In the genomic region with DNA sequence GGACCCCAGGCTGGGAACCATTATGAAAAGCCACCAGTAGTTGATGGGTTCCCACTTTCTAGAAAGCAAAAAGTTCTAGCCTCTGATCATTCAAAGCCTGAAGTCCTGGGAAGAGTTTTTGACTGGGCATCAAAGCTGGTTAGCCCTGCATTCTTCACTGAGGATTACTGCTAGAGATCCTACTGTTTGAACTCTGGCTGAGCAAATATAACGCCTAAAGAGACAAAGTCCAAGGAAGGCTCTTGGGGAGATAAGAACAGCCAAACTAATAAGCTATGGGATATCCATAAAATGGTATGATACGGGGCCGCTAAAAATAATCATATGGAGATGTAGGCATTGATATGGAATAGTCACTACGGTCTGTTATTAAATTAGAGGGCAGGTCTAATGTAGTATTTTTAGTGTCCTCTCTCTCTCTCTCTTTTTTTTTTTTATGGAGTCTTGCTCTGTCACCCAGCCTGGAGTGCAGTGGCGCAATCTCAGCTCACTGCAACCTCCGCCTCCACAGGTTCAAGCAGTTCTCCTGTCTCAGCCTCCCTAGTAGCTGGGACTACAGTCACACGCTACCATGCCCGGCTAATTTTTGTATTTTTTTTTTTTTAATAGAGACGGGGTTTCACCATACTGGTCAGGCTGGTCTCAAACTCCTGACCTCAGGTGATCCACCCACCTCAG, we compare ENCODE assay signal across 1 cellular context.
TF ChIP-seq lines count a peak whose summit lies in the region.

No MANE protein-coding gene starts in this region.

TF ChIP-seq in HepG2, 621 proteins besides CTCF, POLR2A, EP300 and RAD21 (continued from another document and continues in another):
- no peak for TF ChIP-seq ZNF749 (CRISPR knock-in tag; IDR thresholded peaks at IDR 0.05; ENCODE audit: borderline replicate concordance)
- TF ChIP-seq GATAD2A (CRISPR knock-in tag; IDR thresholded peaks at IDR 0.05) = peak; percentile 89
- TF ChIP-seq SIX1 (CRISPR knock-in tag; IDR thresholded peaks at IDR 0.05; ENCODE audit: borderline replicate concordance) = peak; percentile 2; the same call in 1 of the 2 replicates
- peak; percentile 91 for TF ChIP-seq ZMYM3 (CRISPR knock-in tag; IDR thresholded peaks at IDR 0.05)
- TF ChIP-seq RCOR2 (CRISPR knock-in tag; IDR thresholded peaks at IDR 0.05) = peak; percentile 45; the same call in 1 of the 2 replicates
- TF ChIP-seq RBAK (CRISPR knock-in tag; IDR thresholded peaks at IDR 0.05) = no peak
- peak; percentile 34; the same call in 1 of the 2 replicates for TF ChIP-seq ZNF331 (CRISPR knock-in tag; IDR thresholded peaks at IDR 0.05)
- TF ChIP-seq, protein P1, sequence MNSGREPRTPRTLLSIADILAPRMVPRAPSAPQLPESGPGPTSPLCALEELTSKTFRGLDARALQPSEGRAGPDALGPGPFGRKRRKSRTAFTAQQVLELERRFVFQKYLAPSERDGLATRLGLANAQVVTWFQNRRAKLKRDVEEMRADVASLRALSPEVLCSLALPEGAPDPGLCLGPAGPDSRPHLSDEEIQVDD (CRISPR knock-in tag; IDR thresholded peaks at IDR 0.05; ENCODE audit: borderline replicate concordance) = no peak
- TF ChIP-seq, protein P2, sequence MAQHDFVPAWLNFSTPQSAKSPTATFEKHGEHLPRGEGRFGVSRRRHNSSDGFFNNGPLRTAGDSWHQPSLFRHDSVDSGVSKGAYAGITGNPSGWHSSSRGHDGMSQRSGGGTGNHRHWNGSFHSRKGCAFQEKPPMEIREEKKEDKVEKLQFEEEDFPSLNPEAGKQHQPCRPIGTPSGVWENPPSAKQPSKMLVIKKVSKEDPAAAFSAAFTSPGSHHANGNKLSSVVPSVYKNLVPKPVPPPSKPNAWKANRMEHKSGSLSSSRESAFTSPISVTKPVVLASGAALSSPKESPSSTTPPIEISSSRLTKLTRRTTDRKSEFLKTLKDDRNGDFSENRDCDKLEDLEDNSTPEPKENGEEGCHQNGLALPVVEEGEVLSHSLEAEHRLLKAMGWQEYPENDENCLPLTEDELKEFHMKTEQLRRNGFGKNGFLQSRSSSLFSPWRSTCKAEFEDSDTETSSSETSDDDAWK (CRISPR knock-in tag; IDR thresholded peaks at IDR 0.05) = no peak
- peak; percentile 83 for TF ChIP-seq HNF4G (IDR thresholded peaks at IDR 0.05; ENCODE audit: borderline replicate concordance, low read depth, low read length)
- peak; percentile 62; the same call in 1 of the 2 replicates for TF ChIP-seq HNF4G (CRISPR knock-in tag; IDR thresholded peaks at IDR 0.05; ENCODE audit: borderline replicate concordance, low read depth)
- TF ChIP-seq ZFP36 (IDR thresholded peaks at IDR 0.05; ENCODE audit: borderline replicate concordance, low read depth, low read length, partially characterized antibody) = no peak
- TF ChIP-seq, protein P3, sequence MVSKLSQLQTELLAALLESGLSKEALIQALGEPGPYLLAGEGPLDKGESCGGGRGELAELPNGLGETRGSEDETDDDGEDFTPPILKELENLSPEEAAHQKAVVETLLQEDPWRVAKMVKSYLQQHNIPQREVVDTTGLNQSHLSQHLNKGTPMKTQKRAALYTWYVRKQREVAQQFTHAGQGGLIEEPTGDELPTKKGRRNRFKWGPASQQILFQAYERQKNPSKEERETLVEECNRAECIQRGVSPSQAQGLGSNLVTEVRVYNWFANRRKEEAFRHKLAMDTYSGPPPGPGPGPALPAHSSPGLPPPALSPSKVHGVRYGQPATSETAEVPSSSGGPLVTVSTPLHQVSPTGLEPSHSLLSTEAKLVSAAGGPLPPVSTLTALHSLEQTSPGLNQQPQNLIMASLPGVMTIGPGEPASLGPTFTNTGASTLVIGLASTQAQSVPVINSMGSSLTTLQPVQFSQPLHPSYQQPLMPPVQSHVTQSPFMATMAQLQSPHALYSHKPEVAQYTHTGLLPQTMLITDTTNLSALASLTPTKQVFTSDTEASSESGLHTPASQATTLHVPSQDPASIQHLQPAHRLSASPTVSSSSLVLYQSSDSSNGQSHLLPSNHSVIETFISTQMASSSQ (IDR thresholded peaks at IDR 0.05; ENCODE audit: low read depth) = 0 out of 2 replicates have a peak, but pooled peaks have one; percentile 21
- TF ChIP-seq, protein P3 (CRISPR knock-in tag; IDR thresholded peaks at IDR 0.05; ENCODE audit: borderline replicate concordance) = no peak
- peak; percentile 93 for TF ChIP-seq HMG20A (CRISPR knock-in tag; IDR thresholded peaks at IDR 0.05; ENCODE audit: borderline replicate concordance)
- peak; percentile 39 for TF ChIP-seq LCORL (IDR thresholded peaks at IDR 0.05)
- TF ChIP-seq LCORL (CRISPR knock-in tag; IDR thresholded peaks at IDR 0.05) = peak; percentile 62; the same call in 1 of the 2 replicates
- TF ChIP-seq GPN1 (CRISPR knock-in tag; IDR thresholded peaks at IDR 0.05; ENCODE audit: borderline replicate concordance) = no peak
- TF ChIP-seq PRPF4 (IDR thresholded peaks at IDR 0.05; ENCODE audit: low read depth, low read length, poor library complexity, severe bottlenecking) = no peak
- TF ChIP-seq ZSCAN12 (CRISPR knock-in tag; IDR thresholded peaks at IDR 0.05) = no peak
- TF ChIP-seq, protein P4, sequence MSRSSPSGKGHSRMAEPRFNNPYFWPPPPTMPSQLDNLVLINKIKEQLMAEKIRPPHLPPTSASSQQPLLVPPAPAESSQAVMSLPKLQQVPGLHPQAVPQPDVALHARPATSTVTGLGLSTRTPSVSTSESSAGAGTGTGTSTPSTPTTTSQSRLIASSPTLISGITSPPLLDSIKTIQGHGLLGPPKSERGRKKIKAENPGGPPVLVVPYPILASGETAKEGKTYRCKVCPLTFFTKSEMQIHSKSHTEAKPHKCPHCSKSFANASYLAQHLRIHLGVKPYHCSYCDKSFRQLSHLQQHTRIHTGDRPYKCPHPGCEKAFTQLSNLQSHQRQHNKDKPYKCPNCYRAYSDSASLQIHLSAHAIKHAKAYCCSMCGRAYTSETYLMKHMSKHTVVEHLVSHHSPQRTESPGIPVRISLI (CRISPR knock-in tag; IDR thresholded peaks at IDR 0.05; ENCODE audit: borderline replicate concordance) = 0 out of 2 replicates have a peak, but pooled peaks have one; percentile 63
- TF ChIP-seq MED13 (CRISPR knock-in tag; IDR thresholded peaks at IDR 0.05) = no peak
- peak; percentile 74; the same call in 1 of the 2 replicates for TF ChIP-seq SOX5 (CRISPR knock-in tag; IDR thresholded peaks at IDR 0.05; ENCODE audit: borderline replicate concordance)
- peak; percentile 95 for TF ChIP-seq GFI1 (CRISPR knock-in tag; IDR thresholded peaks at IDR 0.05; ENCODE audit: borderline replicate concordance)
- TF ChIP-seq, protein P5, sequence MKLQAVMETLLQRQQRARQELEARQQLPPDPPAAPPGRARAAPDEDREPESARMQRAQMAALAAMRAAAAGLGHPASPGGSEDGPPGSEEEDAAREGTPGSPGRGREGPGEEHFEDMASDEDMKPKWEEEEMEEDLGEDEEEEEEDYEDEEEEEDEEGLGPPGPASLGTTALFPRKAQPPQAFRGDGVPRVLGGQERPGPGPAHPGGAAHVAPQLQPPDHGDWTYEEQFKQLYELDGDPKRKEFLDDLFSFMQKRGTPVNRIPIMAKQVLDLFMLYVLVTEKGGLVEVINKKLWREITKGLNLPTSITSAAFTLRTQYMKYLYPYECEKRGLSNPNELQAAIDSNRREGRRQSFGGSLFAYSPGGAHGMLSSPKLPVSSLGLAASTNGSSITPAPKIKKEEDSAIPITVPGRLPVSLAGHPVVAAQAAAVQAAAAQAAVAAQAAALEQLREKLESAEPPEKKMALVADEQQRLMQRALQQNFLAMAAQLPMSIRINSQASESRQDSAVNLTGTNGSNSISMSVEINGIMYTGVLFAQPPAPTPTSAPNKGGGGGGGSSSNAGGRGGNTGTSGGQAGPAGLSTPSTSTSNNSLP (IDR thresholded peaks at IDR 0.05; ENCODE audit: low read depth, low read length) = 0 out of 2 replicates have a peak, but pooled peaks have one; percentile 52
- TF ChIP-seq, protein P6, sequence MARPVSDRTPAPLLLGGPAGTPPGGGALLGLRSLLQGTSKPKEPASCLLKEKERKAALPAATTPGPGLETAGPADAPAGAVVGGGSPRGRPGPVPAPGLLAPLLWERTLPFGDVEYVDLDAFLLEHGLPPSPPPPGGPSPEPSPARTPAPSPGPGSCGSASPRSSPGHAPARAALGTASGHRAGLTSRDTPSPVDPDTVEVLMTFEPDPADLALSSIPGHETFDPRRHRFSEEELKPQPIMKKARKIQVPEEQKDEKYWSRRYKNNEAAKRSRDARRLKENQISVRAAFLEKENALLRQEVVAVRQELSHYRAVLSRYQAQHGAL (CRISPR knock-in tag; IDR thresholded peaks at IDR 0.05; ENCODE audit: not compliant biosample characterization) = no peak
- 0 out of 2 replicates have a peak, but pooled peaks have one; percentile 26 for TF ChIP-seq IRF2 (CRISPR knock-in tag; IDR thresholded peaks at IDR 0.05)
- TF ChIP-seq SCMH1 (CRISPR knock-in tag; IDR thresholded peaks at IDR 0.05; ENCODE audit: borderline replicate concordance) = no peak
- no peak for TF ChIP-seq ZNF138 (CRISPR knock-in tag; IDR thresholded peaks at IDR 0.05; ENCODE audit: low read depth)
- 0 out of 2 replicates have a peak, but pooled peaks have one; percentile 7 for TF ChIP-seq SIX4 (CRISPR knock-in tag; IDR thresholded peaks at IDR 0.05)
- TF ChIP-seq NR3C1 (CRISPR knock-in tag; IDR thresholded peaks at IDR 0.05) = no peak
- no peak for TF ChIP-seq POLR2G (IDR thresholded peaks at IDR 0.05; ENCODE audit: low read depth, low read length)
- TF ChIP-seq ELF3 (CRISPR knock-in tag; IDR thresholded peaks at IDR 0.05) = 0 out of 2 replicates have a peak, but pooled peaks have one; percentile 13
- TF ChIP-seq, protein P7, sequence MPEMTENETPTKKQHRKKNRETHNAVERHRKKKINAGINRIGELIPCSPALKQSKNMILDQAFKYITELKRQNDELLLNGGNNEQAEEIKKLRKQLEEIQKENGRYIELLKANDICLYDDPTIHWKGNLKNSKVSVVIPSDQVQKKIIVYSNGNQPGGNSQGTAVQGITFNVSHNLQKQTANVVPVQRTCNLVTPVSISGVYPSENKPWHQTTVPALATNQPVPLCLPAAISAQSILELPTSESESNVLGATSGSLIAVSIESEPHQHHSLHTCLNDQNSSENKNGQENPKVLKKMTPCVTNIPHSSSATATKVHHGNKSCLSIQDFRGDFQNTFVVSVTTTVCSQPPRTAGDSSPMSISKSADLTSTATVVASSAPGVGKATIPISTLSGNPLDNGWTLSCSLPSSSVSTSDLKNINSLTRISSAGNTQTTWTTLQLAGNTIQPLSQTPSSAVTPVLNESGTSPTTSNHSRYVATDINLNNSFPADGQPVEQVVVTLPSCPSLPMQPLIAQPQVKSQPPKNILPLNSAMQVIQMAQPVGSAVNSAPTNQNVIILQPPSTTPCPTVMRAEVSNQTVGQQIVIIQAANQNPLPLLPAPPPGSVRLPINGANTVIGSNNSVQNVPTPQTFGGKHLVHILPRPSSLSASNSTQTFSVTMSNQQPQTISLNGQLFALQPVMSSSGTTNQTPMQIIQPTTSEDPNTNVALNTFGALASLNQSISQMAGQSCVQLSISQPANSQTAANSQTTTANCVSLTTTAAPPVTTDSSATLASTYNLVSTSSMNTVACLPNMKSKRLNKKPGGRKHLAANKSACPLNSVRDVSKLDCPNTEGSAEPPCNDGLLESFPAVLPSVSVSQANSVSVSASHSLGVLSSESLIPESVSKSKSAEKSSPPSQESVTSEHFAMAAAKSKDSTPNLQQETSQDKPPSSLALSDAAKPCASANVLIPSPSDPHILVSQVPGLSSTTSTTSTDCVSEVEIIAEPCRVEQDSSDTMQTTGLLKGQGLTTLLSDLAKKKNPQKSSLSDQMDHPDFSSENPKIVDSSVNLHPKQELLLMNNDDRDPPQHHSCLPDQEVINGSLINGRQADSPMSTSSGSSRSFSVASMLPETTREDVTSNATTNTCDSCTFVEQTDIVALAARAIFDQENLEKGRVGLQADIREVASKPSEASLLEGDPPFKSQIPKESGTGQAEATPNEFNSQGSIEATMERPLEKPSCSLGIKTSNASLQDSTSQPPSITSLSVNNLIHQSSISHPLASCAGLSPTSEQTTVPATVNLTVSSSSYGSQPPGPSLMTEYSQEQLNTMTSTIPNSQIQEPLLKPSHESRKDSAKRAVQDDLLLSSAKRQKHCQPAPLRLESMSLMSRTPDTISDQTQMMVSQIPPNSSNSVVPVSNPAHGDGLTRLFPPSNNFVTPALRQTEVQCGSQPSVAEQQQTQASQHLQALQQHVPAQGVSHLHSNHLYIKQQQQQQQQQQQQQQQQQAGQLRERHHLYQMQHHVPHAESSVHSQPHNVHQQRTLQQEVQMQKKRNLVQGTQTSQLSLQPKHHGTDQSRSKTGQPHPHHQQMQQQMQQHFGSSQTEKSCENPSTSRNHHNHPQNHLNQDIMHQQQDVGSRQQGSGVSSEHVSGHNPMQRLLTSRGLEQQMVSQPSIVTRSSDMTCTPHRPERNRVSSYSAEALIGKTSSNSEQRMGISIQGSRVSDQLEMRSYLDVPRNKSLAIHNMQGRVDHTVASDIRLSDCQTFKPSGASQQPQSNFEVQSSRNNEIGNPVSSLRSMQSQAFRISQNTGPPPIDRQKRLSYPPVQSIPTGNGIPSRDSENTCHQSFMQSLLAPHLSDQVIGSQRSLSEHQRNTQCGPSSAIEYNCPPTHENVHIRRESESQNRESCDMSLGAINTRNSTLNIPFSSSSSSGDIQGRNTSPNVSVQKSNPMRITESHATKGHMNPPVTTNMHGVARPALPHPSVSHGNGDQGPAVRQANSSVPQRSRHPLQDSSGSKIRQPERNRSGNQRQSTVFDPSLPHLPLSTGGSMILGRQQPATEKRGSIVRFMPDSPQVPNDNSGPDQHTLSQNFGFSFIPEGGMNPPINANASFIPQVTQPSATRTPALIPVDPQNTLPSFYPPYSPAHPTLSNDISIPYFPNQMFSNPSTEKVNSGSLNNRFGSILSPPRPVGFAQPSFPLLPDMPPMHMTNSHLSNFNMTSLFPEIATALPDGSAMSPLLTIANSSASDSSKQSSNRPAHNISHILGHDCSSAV (CRISPR knock-in tag; IDR thresholded peaks at IDR 0.05; ENCODE audit: borderline replicate concordance) = no peak
- TF ChIP-seq SOX13 (IDR thresholded peaks at IDR 0.05) = peak; percentile 21; the same call in 1 of the 2 replicates
- TF ChIP-seq SOX13 (CRISPR knock-in tag; conservative IDR thresholded peaks at IDR 0.05 in 1 of 2, IDR thresholded peaks at IDR 0.05 in 1 of 2) = peak in 1 of 2 experiments; percentile 74; a peak in 2 of 4 replicates
- no peak for TF ChIP-seq YEATS2 (CRISPR knock-in tag; IDR thresholded peaks at IDR 0.05; ENCODE audit: borderline replicate concordance)
- no peak for TF ChIP-seq ZSCAN30 (CRISPR knock-in tag; IDR thresholded peaks at IDR 0.05)
- 0 out of 2 replicates have a peak, but pooled peaks have one; percentile 47 for TF ChIP-seq ZNF33B (CRISPR knock-in tag; IDR thresholded peaks at IDR 0.05)
- TF ChIP-seq MTF2 (CRISPR knock-in tag; IDR thresholded peaks at IDR 0.05; ENCODE audit: borderline replicate concordance) = no peak
- TF ChIP-seq STAG1 (CRISPR knock-in tag; IDR thresholded peaks at IDR 0.05) = peak; percentile 12; the same call in 1 of the 2 replicates
- TF ChIP-seq ZBTB20 (CRISPR knock-in tag; IDR thresholded peaks at IDR 0.05; ENCODE audit: borderline replicate concordance, low read depth) = peak; percentile 20; the same call in 1 of the 2 replicates
- TF ChIP-seq ZNF335 (CRISPR knock-in tag; IDR thresholded peaks at IDR 0.05) = no peak
